In genomic region chr1:156111355-156111962, GRCh38 we compare ENCODE assay signal across 1 cellular context.
TF ChIP-seq lines count a peak whose summit lies in the region.

No MANE protein-coding gene starts in this region.

TF ChIP-seq in K562, 482 proteins besides CTCF, POLR2A, EP300 and RAD21:
- TF ChIP-seq KDM1A (IDR thresholded peaks at IDR 0.05) (peak; percentile 79 to 87), ZBTB7A (IDR thresholded peaks at IDR 0.05; ENCODE audit: borderline replicate concordance, control insufficient read depth, low read depth, low read length) (no peak), ADNP (tag; IDR thresholded peaks at IDR 0.05) (peak; percentile 77), HDAC2 (IDR thresholded peaks at IDR 0.05) (peak; percentile 75; the same call in 1 of the 2 replicates), BCLAF1 (IDR thresholded peaks at IDR 0.05; ENCODE audit: borderline replicate concordance in 1 of 2, control insufficient read depth in 1 of 2, low read depth in 2 of 2, low read length in 1 of 2) (no peak), NFIC (IDR thresholded peaks at IDR 0.05) (peak; percentile 31; the same call in 1 of the 2 replicates), DEAF1 (CRISPR knock-in tag; IDR thresholded peaks at IDR 0.05) (no peak), ZNF316 (IDR thresholded peaks at IDR 0.05) (no peak), RBM25 (IDR thresholded peaks at IDR 0.05; ENCODE audit: low read depth, low read length, severe bottlenecking) (peak; percentile 91), PTBP1 (IDR thresholded peaks at IDR 0.05; ENCODE audit: low read depth, low read length) (no peak), BRD9 (IDR thresholded peaks at IDR 0.05; ENCODE audit: low read depth, partially characterized antibody) (no peak), CHD4 (IDR thresholded peaks at IDR 0.05; ENCODE audit: insufficient read depth, insufficient replicate concordance, low read depth, low read length, poor library complexity, severe bottlenecking) (peak; percentile 22), SMARCB1 (IDR thresholded peaks at IDR 0.05; ENCODE audit: insufficient read length, low read depth) (no peak), SMARCA5 (IDR thresholded peaks at IDR 0.05) (0 out of 2 replicates have a peak, but pooled peaks have one; percentile 36), RCOR1 (IDR thresholded peaks at IDR 0.05; ENCODE audit: borderline replicate concordance in 1 of 2, low read depth in 2 of 2, low read length in 2 of 2) (peak in 1 of 2 experiments; percentile 41; a peak in 1 of 4 replicates), BCOR (IDR thresholded peaks at IDR 0.05) (peak; percentile 89), PML (IDR thresholded peaks at IDR 0.05; ENCODE audit: low read length) (no peak)
- TF ChIP-seq, protein P1, sequence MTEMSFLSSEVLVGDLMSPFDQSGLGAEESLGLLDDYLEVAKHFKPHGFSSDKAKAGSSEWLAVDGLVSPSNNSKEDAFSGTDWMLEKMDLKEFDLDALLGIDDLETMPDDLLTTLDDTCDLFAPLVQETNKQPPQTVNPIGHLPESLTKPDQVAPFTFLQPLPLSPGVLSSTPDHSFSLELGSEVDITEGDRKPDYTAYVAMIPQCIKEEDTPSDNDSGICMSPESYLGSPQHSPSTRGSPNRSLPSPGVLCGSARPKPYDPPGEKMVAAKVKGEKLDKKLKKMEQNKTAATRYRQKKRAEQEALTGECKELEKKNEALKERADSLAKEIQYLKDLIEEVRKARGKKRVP (CRISPR knock-in tag; IDR thresholded peaks at IDR 0.05): no peak
- TF ChIP-seq, protein P2, sequence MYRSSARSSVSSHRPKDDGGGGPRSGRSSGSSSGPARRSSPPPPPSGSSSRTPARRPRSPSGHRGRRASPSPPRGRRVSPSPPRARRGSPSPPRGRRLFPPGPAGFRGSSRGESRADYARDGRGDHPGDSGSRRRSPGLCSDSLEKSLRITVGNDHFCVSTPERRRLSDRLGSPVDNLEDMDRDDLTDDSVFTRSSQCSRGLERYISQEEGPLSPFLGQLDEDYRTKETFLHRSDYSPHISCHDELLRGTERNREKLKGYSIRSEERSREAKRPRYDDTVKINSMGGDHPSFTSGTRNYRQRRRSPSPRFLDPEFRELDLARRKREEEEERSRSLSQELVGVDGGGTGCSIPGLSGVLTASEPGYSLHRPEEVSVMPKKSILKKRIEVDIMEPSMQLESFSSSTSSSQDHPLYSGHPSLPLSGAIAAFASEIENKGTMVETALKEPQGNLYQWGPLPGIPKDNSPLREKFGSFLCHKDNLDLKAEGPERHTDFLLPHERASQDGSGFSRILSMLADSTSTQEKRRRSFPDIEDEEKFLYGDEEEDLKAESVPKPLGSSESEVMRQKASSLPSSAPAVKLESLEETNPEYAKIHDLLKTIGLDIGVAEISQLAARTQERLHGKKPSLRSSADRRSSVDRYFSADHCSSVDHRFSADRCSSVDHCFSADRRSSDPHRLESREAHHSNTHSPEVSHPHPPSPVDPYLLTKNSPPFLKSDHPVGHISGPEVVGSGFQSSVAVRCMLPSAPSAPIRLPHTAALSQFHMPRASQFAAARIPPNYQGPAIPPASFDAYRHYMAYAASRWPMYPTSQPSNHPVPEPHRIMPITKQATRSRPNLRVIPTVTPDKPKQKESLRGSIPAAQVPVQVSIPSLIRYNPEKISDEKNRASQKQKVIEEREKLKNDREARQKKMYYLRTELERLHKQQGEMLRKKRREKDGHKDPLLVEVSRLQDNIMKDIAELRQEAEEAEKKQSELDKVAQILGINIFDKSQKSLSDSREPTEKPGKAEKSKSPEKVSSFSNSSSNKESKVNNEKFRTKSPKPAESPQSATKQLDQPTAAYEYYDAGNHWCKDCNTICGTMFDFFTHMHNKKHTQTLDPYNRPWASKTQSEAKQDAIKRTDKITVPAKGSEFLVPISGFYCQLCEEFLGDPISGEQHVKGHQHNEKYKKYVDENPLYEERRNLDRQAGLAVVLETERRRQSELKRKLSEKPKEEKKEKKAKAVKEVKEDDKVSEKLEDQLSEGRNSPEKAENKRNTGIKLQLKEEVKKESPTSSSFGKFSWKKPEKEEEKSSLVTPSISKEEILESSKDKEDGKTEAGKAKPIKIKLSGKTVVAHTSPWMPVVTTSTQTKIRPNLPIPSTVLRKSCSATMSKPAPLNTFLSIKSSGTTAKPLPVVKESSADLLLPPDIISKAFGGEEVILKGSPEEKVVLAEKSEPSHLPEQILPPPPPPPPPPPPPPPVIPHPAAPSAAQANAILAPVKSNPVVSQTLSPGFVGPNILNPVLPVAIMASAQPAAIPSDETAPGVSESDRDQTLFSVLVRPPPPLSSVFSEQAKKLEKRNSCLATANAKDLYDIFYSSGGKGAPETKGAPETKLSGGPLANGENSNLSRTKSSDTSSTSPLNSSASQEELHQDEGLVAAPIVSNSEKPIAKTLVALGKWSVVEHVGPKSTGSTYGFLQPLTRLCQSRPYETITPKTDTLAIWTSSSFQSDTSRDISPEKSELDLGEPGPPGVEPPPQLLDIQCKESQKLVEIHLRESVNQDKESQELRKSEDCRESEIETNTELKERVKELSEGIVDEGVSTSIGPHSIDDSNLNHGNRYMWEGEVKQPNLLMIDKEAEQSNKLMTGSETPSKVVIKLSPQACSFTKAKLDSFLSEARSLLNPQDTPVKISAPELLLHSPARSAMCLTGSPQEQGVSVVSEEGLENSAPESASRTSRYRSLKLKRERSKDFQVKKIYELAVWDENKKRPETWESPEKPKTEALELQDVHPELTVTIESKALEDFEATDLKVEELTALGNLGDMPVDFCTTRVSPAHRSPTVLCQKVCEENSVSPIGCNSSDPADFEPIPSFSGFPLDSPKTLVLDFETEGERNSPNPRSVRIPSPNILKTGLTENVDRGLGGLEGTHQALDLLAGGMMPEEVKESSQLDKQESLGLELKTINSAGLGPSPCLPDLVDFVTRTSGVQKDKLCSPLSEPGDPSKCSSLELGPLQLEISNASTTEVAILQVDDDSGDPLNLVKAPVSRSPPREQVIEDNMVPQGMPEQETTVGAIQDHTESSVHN (IDR thresholded peaks at IDR 0.05; ENCODE audit: borderline replicate concordance in 1 of 2, low read depth in 1 of 2): no peak
